ENCODE assay signal across 14 cellular contexts in genomic region chr6:47059216-47059885, GRCh38. TPM values are rescaled to one million over a fixed set of nuclear protein-coding genes. Genes with fewer than 3 reads are reported as not detected.
"Had no signal": no experiment of that assay in that cellular context is flagged by ENCODE, and none has a peak within 500 bp of the region (broad histone marks: within the 10 kb centered on the region; RNA-seq: fewer than 3 reads in every experiment).

No MANE protein-coding gene starts in this region.

- H3K4me3 ChIP-seq: heart right ventricle, right lobe of liver, thoracic aorta had no signal

- DNase-seq: activated CD4-positive, alpha-beta T cell treated with anti-CD3 and anti-CD28 coated beads, Interleukin-2, amount 50 U/mL, for 4 hours; activated gamma-delta T cell treated with Interleukin-2 at 50 U/mL for 16 hours; endodermal cell; heart right ventricle; immature natural killer cell; mesenchymal stem cell; natural killer cell; right lobe of liver; small intestine; stimulated activated naive B cell treated with anti-CD40 and anti-IgM and Interleukin-4, amounts not matched to agents 10 μg/mL and 1 μg/mL and 100 μg/mL, for 72 hours had no signal

- H3K79me2 ChIP-seq: parathyroid adenoma had no signal

- H2AFZ ChIP-seq: parathyroid adenoma had no signal

- H3K4me1 ChIP-seq: parathyroid adenoma, right lobe of liver had no signal

- H3K36me3 ChIP-seq: heart right ventricle, right lobe of liver, thoracic aorta had no signal

- H3K9ac ChIP-seq: parathyroid adenoma had no signal

- H3K27ac ChIP-seq: heart right ventricle, parathyroid adenoma, right lobe of liver, thoracic aorta had no signal

- H3K9me3 ChIP-seq: right lobe of liver, thoracic aorta had no signal

- ATAC-seq: heart right ventricle; natural killer cell; right lobe of liver; stimulated activated naive B cell treated with anti-CD40 and anti-IgM and Interleukin-4, amounts not matched to agents 10 μg/mL and 1 μg/mL and 100 μg/mL, for 72 hours had no signal

- H3K27me3 ChIP-seq: heart right ventricle, right lobe of liver had no signal

RNA-seq across cellular contexts. Expression of gene ADGRF1, which starts 17.2 kb away (rescaled TPM):
- total RNA-seq: cardiac septum, endodermal cell, heart right ventricle, liver, natural killer cell, right lobe of liver, thoracic aorta had no signal
- polyA plus RNA-seq: heart right ventricle, immature natural killer cell had no signal
